ENCODE assay signal across 9 cellular contexts in the genomic region with DNA sequence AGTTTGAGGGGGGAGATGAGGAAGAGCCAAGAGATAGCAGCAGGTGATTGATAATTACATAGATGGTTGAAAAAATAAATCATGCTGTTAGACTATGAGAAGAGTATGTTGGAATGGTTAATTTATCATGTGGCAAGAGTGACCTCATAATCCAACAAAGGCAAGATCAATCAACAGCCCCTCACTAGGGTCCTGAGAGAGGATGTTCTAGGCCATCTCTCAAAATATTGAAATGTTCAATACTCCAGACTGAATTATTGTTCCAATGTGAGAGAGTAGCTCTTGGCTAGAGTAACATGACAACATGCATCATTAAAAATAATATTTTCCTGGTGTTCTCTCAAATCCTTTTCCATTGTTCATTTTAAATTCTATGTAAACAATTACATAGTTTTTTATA.
DNase-seq lines count a peak whose midpoint lies in the region; ATAC-seq lines count a peak whose summit lies in the region.
"Had no signal": no experiment of that assay in that cellular context is flagged by ENCODE, and none has a peak within 500 bp of the region (broad histone marks: within the 10 kb centered on the region; RNA-seq: fewer than 3 reads in every experiment).

No MANE protein-coding gene starts in this region.

- no peaks in the 10 kb centered on the region for H3K27me3 ChIP-seq in layer of hippocampus (ENCODE audit: control insufficient read depth, insufficient read depth, low read length)

- CTCF ChIA-PET in activated CD8-positive, alpha-beta memory T cell treated with anti-CD3 and anti-CD28 coated beads, Interleukin-2, amount 10 ng/mL, durations not matched to agents 7 days and 5 days (lab: Charles Lee) = interaction anchor here (1.2 to 7.0 kb wide), 4 partner anchors 24 to 191 kb away, joined by 3 to 32 read pairs (median 4); a partner anchor contains a TSS

- no peaks in the 10 kb centered on the region for H3K27me3 Mint-ChIP-seq in activated CD8-positive, alpha-beta memory T cell treated with anti-CD3 and anti-CD28 coated beads, Interleukin-2, amount 10 ng/mL, durations not matched to agents 7 days and 5 days
- no peaks in the 10 kb centered on the region for H3K27me3 Mint-ChIP-seq in activated T-helper 17 cell treated with anti-CD3 and anti-CD28 coated beads, Interleukin-2, amount 50 U/mL, for 72 hours

- H3K36me3 Mint-ChIP-seq in activated CD8-positive, alpha-beta memory T cell treated with anti-CD3 and anti-CD28 coated beads, Interleukin-2, amount 10 ng/mL, durations not matched to agents 7 days and 5 days = peaks cover 10% of the 10 kb centered on the region
- H3K36me3 Mint-ChIP-seq in activated T-helper 17 cell treated with anti-CD3 and anti-CD28 coated beads, Interleukin-2, amount 50 U/mL, for 72 hours (ENCODE audit: low read depth) = no peaks in the 10 kb centered on the region

- ATAC-seq in activated CD8-positive, alpha-beta memory T cell treated with anti-CD3 and anti-CD28 coated beads, Interleukin-2, amount 10 ng/mL, durations not matched to agents 7 days and 5 days = no peak
- no peak for ATAC-seq in activated T-helper 17 cell treated with anti-CD3 and anti-CD28 coated beads, Interleukin-2, amount 50 U/mL, for 72 hours (replicated peaks)

- peak overlapping the region; percentile 12 for H3K27ac ChIP-seq in layer of hippocampus (ENCODE audit: low read depth, low read length)

- peak overlapping the region; percentile 79 for H3K27ac Mint-ChIP-seq in activated CD8-positive, alpha-beta memory T cell treated with anti-CD3 and anti-CD28 coated beads, Interleukin-2, amount 10 ng/mL, durations not matched to agents 7 days and 5 days
- peak overlapping the region; percentile 68 for H3K27ac Mint-ChIP-seq in activated T-helper 17 cell treated with anti-CD3 and anti-CD28 coated beads, Interleukin-2, amount 50 U/mL, for 72 hours

- peaks cover 79% of the 10 kb centered on the region for H3K4me1 Mint-ChIP-seq in activated CD8-positive, alpha-beta memory T cell treated with anti-CD3 and anti-CD28 coated beads, Interleukin-2, amount 10 ng/mL, durations not matched to agents 7 days and 5 days
- peaks cover 50% of the 10 kb centered on the region for H3K4me1 Mint-ChIP-seq in activated T-helper 17 cell treated with anti-CD3 and anti-CD28 coated beads, Interleukin-2, amount 50 U/mL, for 72 hours

- H3K4me3 Mint-ChIP-seq in activated CD8-positive, alpha-beta memory T cell treated with anti-CD3 and anti-CD28 coated beads, Interleukin-2, amount 10 ng/mL, durations not matched to agents 7 days and 5 days = peak overlapping the region; percentile 24
- H3K4me3 Mint-ChIP-seq in activated T-helper 17 cell treated with anti-CD3 and anti-CD28 coated beads, Interleukin-2, amount 50 U/mL, for 72 hours = peak overlapping the region; percentile 75

- no peaks in the 10 kb centered on the region for H3K9me3 Mint-ChIP-seq in activated CD8-positive, alpha-beta memory T cell treated with anti-CD3 and anti-CD28 coated beads, Interleukin-2, amount 10 ng/mL, durations not matched to agents 7 days and 5 days (ENCODE audit: low read depth)
- H3K9me3 Mint-ChIP-seq in activated T-helper 17 cell treated with anti-CD3 and anti-CD28 coated beads, Interleukin-2, amount 50 U/mL, for 72 hours = no peaks in the 10 kb centered on the region

- no peak for DNase-seq in activated CD8-positive, alpha-beta memory T cell treated with anti-CD3 and anti-CD28 coated beads, Interleukin-2, amount 10 ng/mL, durations not matched to agents 7 days and 5 days
- no peak for DNase-seq in activated CD8-positive, alpha-beta memory T cell treated with anti-CD3 and anti-CD28 coated beads for 24 hours
- peak; percentile 41 for DNase-seq in superior temporal gyrus (ENCODE audit: extremely low spot score)
- no peak for DNase-seq in ureter (ENCODE audit: low spot score)
- no peak for DNase-seq in NCI-H2029 (lab: John Stamatoyannopoulos, UW)
- DNase-seq in mesenteric fat pad (ENCODE audit: low spot score) = no peak
- DNase-seq: NCI-H1105 treated with DMSO at 0.1 percent for 48 hours had no signal
